ENCODE assay signal across 1 cellular context in genomic region chr3:21551019-21551418, GRCh38.
TF ChIP-seq lines count a peak whose summit lies in the region.

No MANE protein-coding gene starts in this region.

TF ChIP-seq in GM23338, 12 proteins besides CTCF, POLR2A, EP300 and RAD21 (continued from another document):
- TF ChIP-seq ZNF462 (CRISPR knock-in tag; IDR thresholded peaks at IDR 0.05) (no peak), POLR2AphosphoS5 (IDR thresholded peaks at IDR 0.05; ENCODE audit: low read depth) (no peak), JUNB (IDR thresholded peaks at IDR 0.05; ENCODE audit: unreplicated experiment) (no peak)
